In the genomic region with DNA sequence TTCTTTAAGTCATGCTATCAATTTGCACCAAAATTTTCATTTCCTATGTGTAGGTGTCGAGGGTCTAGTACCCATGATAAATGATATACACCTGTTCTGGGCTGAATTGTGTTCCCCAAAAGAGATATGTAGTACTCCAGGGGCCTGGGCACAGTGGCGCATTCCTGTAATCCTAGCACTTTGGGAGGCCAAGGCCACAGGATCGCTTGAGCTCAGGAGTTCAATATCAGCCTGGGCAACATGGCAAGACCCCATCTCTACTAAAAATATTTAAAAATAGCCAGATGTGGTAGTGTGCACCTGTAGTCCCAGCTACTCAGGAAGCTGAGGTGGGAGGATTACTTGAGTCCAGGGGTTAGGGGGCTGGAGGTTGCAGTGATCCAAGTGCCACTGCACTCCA, we compare ENCODE assay signal across 29 cellular contexts.
"Had no signal": no experiment of that assay in that cellular context is flagged by ENCODE, and none has a peak within 500 bp of the region (broad histone marks: within the 10 kb centered on the region; RNA-seq: fewer than 3 reads in every experiment).

No MANE protein-coding gene starts in this region.

- H3K9me3 Mint-ChIP-seq: natural killer cell; nephron; neural progenitor cell; stimulated activated naive B cell treated with anti-CD40 and anti-IgM and Interleukin-4, amounts not matched to agents 10 μg/mL and 1 μg/mL and 100 μg/mL, for 72 hours; stimulated activated naive CD8-positive, alpha-beta T cell treated with anti-CD3 and anti-CD28 coated beads, Interleukin-15, Interleukin-2, amounts not matched to agents 100 ng/mL and 50 ng/mL, for 24 hours had no signal

- H3K27me3 ChIP-seq: neural progenitor cell, ovary, spleen, stomach, thyroid gland, tibial nerve, upper lobe of left lung, vagina had no signal

- H3K4me3 Mint-ChIP-seq: natural killer cell; nephron; neural progenitor cell; stimulated activated naive B cell treated with anti-CD40 and anti-IgM and Interleukin-4, amounts not matched to agents 10 μg/mL and 1 μg/mL and 100 μg/mL, for 72 hours; stimulated activated naive CD8-positive, alpha-beta T cell treated with anti-CD3 and anti-CD28 coated beads, Interleukin-15, Interleukin-2, amounts not matched to agents 100 ng/mL and 50 ng/mL, for 24 hours had no signal

- H3K27ac Mint-ChIP-seq: natural killer cell; nephron; neural progenitor cell; progenitor cell of endocrine pancreas; stimulated activated naive CD8-positive, alpha-beta T cell treated with anti-CD3 and anti-CD28 coated beads, Interleukin-15, Interleukin-2, amounts not matched to agents 100 ng/mL and 50 ng/mL, for 24 hours had no signal

- H3K36me3 ChIP-seq: neural progenitor cell, ovary, thoracic aorta, thyroid gland had no signal

- H3K4me3 ChIP-seq: neural progenitor cell, ovary, psoas muscle, skin epidermis, smooth muscle cell, spleen, stomach, thoracic aorta, thyroid gland, tibial nerve, upper lobe of left lung, vagina had no signal

- H3K4me1 ChIP-seq: neural progenitor cell, parathyroid adenoma, thyroid gland had no signal

- ATAC-seq: natural killer cell, psoas muscle, right cardiac atrium, sciatic nerve had no signal

- H3K27me3 Mint-ChIP-seq: progenitor cell of endocrine pancreas; stimulated activated naive B cell treated with anti-CD40 and anti-IgM and Interleukin-4, amounts not matched to agents 10 μg/mL and 1 μg/mL and 100 μg/mL, for 72 hours; stimulated activated naive CD8-positive, alpha-beta T cell treated with anti-CD3 and anti-CD28 coated beads, Interleukin-15, Interleukin-2, amounts not matched to agents 100 ng/mL and 50 ng/mL, for 24 hours had no signal

- H3K9me3 ChIP-seq: ovary, psoas muscle, spleen, stomach, thoracic aorta, thyroid gland, tibial nerve, upper lobe of left lung, vagina had no signal

- H3K27ac ChIP-seq: neural progenitor cell, ovary, parathyroid adenoma, psoas muscle, skin epidermis, spleen, stomach, thoracic aorta, thyroid gland, tibial nerve, upper lobe of left lung, vagina had no signal

- DNase-seq: natural killer cell; occipital lobe; ovary; posterior cingulate gyrus; psoas muscle; right cardiac atrium; spleen; stimulated activated CD4-positive, alpha-beta T cell treated with anti-CD3 and anti-CD28 coated beads, Interleukin-12 subunit alpha, Interleukin-12 subunit beta, amount 100 ng/mL, for 4 hours; stimulated activated CD4-positive, alpha-beta T cell treated with anti-CD3 and anti-CD28 coated beads, Interleukin-1b, Interleukin-23, amount 100 ng/mL, for 48 hours; stimulated activated CD4-positive, alpha-beta T cell treated with anti-CD3 and anti-CD28 coated beads, Interleukin-4, amount 100 ng/mL, for 1 hour; stimulated activated CD4-positive, alpha-beta T cell treated with anti-CD3 and anti-CD28 coated beads, Interleukin-4, amount 100 ng/mL, for 4 hours; stimulated activated CD8-positive, alpha-beta memory T cell treated with anti-CD3 and anti-CD28 coated beads, Interleukin-4, amount 100 ng/mL, for 48 hours; stimulated activated naive B cell treated with anti-CD40 and anti-IgM and Interleukin-4, amounts not matched to agents 10 μg/mL and 1 μg/mL and 100 μg/mL, for 72 hours; stimulated activated naive CD4-positive, alpha-beta T cell treated with Interleukin-2 at 50 U/mL for 16 hours; stomach; thyroid gland; trophoblast cell; upper lobe of left lung had no signal
